ENCODE assay signal across 15 cellular contexts in the genomic region with DNA sequence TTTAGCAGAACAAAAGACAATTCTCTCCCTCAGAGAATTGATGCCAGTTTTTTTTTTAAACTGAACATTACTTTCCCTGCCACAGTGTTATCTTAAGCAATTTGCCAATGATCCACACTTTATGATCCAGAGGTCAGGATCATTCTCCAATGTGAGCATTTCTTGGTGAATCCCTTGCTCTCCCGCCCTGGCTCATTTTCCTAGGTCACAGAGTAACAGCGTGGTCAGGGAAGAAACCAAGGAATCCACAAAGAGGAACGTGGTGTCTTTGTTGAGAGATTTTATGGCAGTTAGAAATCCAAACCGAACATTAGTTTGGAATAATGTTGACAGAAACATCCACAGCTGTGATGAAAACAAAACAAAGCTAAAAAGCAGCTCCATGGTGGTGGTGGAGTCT.
A peak's percentile ranks its signal among the peaks of the same experiment; 100 is the strongest.
DNase-seq lines count a peak whose midpoint lies in the region; ATAC-seq and TF ChIP-seq lines count a peak whose summit lies in the region.
"Had no signal": no experiment of that assay in that cellular context is flagged by ENCODE, and none has a peak within 500 bp of the region (broad histone marks: within the 10 kb centered on the region; RNA-seq: fewer than 3 reads in every experiment).

No MANE protein-coding gene starts in this region.

- peak overlapping the region; percentile 2 for H3K4me2 ChIP-seq in osteoblast (ENCODE audit: insufficient read depth, low read length)

- H3K36me3 ChIP-seq in MG63, result no peaks in the 10 kb centered on the region
- no peaks in the 10 kb centered on the region for H3K36me3 ChIP-seq in esophagus muscularis mucosa
- H3K36me3 ChIP-seq in osteoblast (ENCODE audit: insufficient read depth, low read length), result no peaks in the 10 kb centered on the region
- no peaks in the 10 kb centered on the region for H3K36me3 ChIP-seq in A673 (ENCODE audit: insufficient read depth, low read length, poor library complexity, severe bottlenecking)
- H3K36me3 ChIP-seq: SJSA1 had no signal

- intact Hi-C loops in esophagus muscularis mucosa (cut with DNase I) (loop anchor here (10.0 kb wide), 1 partner anchor 63 kb away; no protein-coding TSS in a partner anchor), A673 (cut with micrococcal nuclease; ENCODE audit: unreplicated experiment) (no loop called here)

- H3K4me3 ChIP-seq in MG63 (no peak overlapping the region), esophagus muscularis mucosa (no peak overlapping the region), osteoblast (ENCODE audit: insufficient read depth, low read length) (no peak overlapping the region), A673 (ENCODE audit: low read depth, low read length, poor library complexity, severe bottlenecking) (no peak overlapping the region)
- H3K4me3 ChIP-seq: SJSA1 had no signal

- ATAC-seq in GM21619 (IDR thresholded peaks at IDR 0.05; ENCODE audit: unreplicated experiment), result no peak
- ATAC-seq: HCT116 had no signal

- TF ChIP-seq EP300 in esophagus muscularis mucosa (IDR thresholded peaks at IDR 0.05), result no peak

- CTCF ChIA-PET in A673 (lab: Charles Lee), result no interaction called here

- peak overlapping the region; percentile 53 for H2AFZ ChIP-seq in osteoblast (ENCODE audit: low read length)

- H3K27ac ChIP-seq in esophagus muscularis mucosa (replicated peaks in 1 of 4) (no peak overlapping the region), osteoblast (ENCODE audit: low read depth, low read length) (no peak overlapping the region), A673 (ENCODE audit: low read depth, low read length, poor library complexity, severe bottlenecking) (no peak overlapping the region)
- H3K27ac ChIP-seq: SJSA1 had no signal

- DNase-seq in MG63, result peak; percentile 26
- DNase-seq in esophagus muscularis mucosa (ENCODE audit: extremely low spot score), result peak; percentile 37
- DNase-seq in osteoblast (ENCODE audit: insufficient read length, low spot score, missing footprints), result no peak
- no peak for DNase-seq in A673 (ENCODE audit: low spot score)
- no peak for DNase-seq in foreskin melanocyte
- no peak for DNase-seq in activated CD4-positive, alpha-beta T cell treated with anti-CD3 and anti-CD28 coated beads for 4 hours
- DNase-seq: C1 segment of cervical spinal cord, EL, NCI-H1048, NCI-H146, NCI-H2227 treated with DMSO at 0.1 percent for 48 hours, NCI-H526 treated with DMSO at 0.1 percent for 48 hours had no signal

- no peak for TF ChIP-seq CTCF in esophagus muscularis mucosa (IDR thresholded peaks at IDR 0.05)
- TF ChIP-seq CTCF in osteoblast (IDR thresholded peaks at IDR 0.05; ENCODE audit: extremely low read depth, low read depth, low read length), result no peak
- no peak for TF ChIP-seq CTCF in A673 (conservative IDR thresholded peaks at IDR 0.05; ENCODE audit: low read depth, low read length)

- no peak for TF ChIP-seq POLR2A in esophagus muscularis mucosa (IDR thresholded peaks at IDR 0.05; ENCODE audit: low read depth)

- WGBS in esophagus muscularis mucosa, result 77% methylated on average over 4 of the region's 4 CpGs

- POLR2A ChIA-PET in A673 (lab: Charles Lee; ENCODE audit: low non-redundant PET), result no interaction called here

- BruUV-seq in A673 (replicated peaks; lab: Mats Ljungman, UMichigan), result no TSS peak

- no peaks in the 10 kb centered on the region for H3K79me2 ChIP-seq in osteoblast (ENCODE audit: insufficient read depth, low read length)

- H3K9me3 ChIP-seq in MG63 (no peaks in the 10 kb centered on the region), esophagus muscularis mucosa (no peaks in the 10 kb centered on the region), osteoblast (ENCODE audit: low read depth, low read length) (no peaks in the 10 kb centered on the region), A673 (ENCODE audit: low read depth, low read length, poor library complexity, severe bottlenecking) (no peaks in the 10 kb centered on the region)
- H3K9me3 ChIP-seq: SJSA1 had no signal

- H4K20me1 ChIP-seq in osteoblast (ENCODE audit: insufficient read depth, low read length), result no peaks in the 10 kb centered on the region

- H3K27me3 ChIP-seq in MG63, result no peaks in the 10 kb centered on the region
- H3K27me3 ChIP-seq in esophagus muscularis mucosa, result no peaks in the 10 kb centered on the region
- no peaks in the 10 kb centered on the region for H3K27me3 ChIP-seq in osteoblast (ENCODE audit: insufficient read depth, low read length)
- peaks cover 19% of the 10 kb centered on the region for H3K27me3 ChIP-seq in A673 (replicated peaks; ENCODE audit: insufficient read depth, low read depth, low read length, poor library complexity)
- H3K27me3 ChIP-seq: SJSA1 had no signal

- H3K4me1 ChIP-seq in esophagus muscularis mucosa (peaks cover 0 to 21% (median 10%) of the 10 kb centered on the region in 4 donors), osteoblast (ENCODE audit: insufficient read depth, low read length) (peaks cover 36% of the 10 kb centered on the region), A673 (ENCODE audit: insufficient read depth, low read length, poor library complexity, severe bottlenecking) (no peaks in the 10 kb centered on the region)

Comparison
In these comparisons a context has a peak if more than half of its experiments do, and no peak if none do; other contexts are left out.
1. DNase-seq: peak in MG63 (single experiment) and esophagus muscularis mucosa (single experiment); none in osteoblast (single experiment), A673 (single experiment), foreskin melanocyte (single experiment) and activated CD4-positive, alpha-beta T cell treated with anti-CD3 and anti-CD28 coated beads for 4 hours (0 of 2).